Comparison of ENCODE assay signal across 8 cellular contexts in genomic region chr17:2040942-2041560, GRCh38. TPM values are rescaled to one million over a fixed set of nuclear protein-coding genes. Genes with fewer than 3 reads are reported as not detected.
DNase-seq lines count a peak whose midpoint lies in the region; ATAC-seq and TF ChIP-seq lines count a peak whose summit lies in the region.

No MANE protein-coding gene starts in this region.

- peak overlapping the region; percentile 94 for H3K4me3 ChIP-seq in SK-N-MC
- H3K4me3 ChIP-seq in smooth muscle cell, result peak overlapping the region; percentile 63

- H3K36me3 ChIP-seq in SK-N-MC (ENCODE audit: insufficient read depth, low read length) (peaks cover 20% of the 10 kb centered on the region), smooth muscle cell (ENCODE audit: low read depth) (no peaks in the 10 kb centered on the region)

- H3K79me2 ChIP-seq in smooth muscle cell (ENCODE audit: low read depth), result peaks cover 21% of the 10 kb centered on the region

- H3K27me3 ChIP-seq in smooth muscle cell (ENCODE audit: low read depth), result no peaks in the 10 kb centered on the region

- H3K27me3 Mint-ChIP-seq in glutamatergic neuron (ENCODE audit: unreplicated experiment), result peaks cover 3% of the 10 kb centered on the region

- H3K36me3 Mint-ChIP-seq in glutamatergic neuron (ENCODE audit: unreplicated experiment), result no peaks in the 10 kb centered on the region

- DNase-seq in SK-N-MC (ENCODE audit: low read depth, low spot score) (no peak), glutamatergic neuron (no peak), smooth muscle cell (lab: John Stamatoyannopoulos, UW; ENCODE audit: unreplicated experiment) (no peak), inferior parietal cortex (ENCODE audit: extremely low spot score) (no peak), GDM1 (lab: John Stamatoyannopoulos, UW) (no peak)
- no peak for DNase-seq in stimulated activated CD4-positive, alpha-beta T cell treated with anti-CD3 and anti-CD28 coated beads, Interleukin-1b, Interleukin-23, amount 100 ng/mL, for 48 hours

- H3K4me2 ChIP-seq in smooth muscle cell, result peak overlapping the region; percentile 87

- H3K4me1 Mint-ChIP-seq in glutamatergic neuron (ENCODE audit: low read depth, unreplicated experiment), result peaks cover 9% of the 10 kb centered on the region

- peaks cover 1% of the 10 kb centered on the region for H3K9me3 Mint-ChIP-seq in glutamatergic neuron (ENCODE audit: unreplicated experiment)

- 60% methylated on average over 16 of the region's 16 CpGs for WGBS in smooth muscle cell (ENCODE audit: low lambda C conversion rate)

- H3K27ac Mint-ChIP-seq in glutamatergic neuron (ENCODE audit: unreplicated experiment), result peak overlapping the region; percentile 64

- no peaks in the 10 kb centered on the region for H4K20me1 ChIP-seq in smooth muscle cell (ENCODE audit: low read depth)

- H3K27ac ChIP-seq in SK-N-MC, result no peak overlapping the region
- H3K27ac ChIP-seq in smooth muscle cell (ENCODE audit: low read depth), result peak overlapping the region; percentile 86

- TF ChIP-seq CTCF in glutamatergic neuron (IDR thresholded peaks at IDR 0.05; ENCODE audit: partially characterized antibody, unreplicated experiment) (no peak), smooth muscle cell (IDR thresholded peaks at IDR 0.05; ENCODE audit: borderline replicate concordance, insufficient read depth, poor library complexity, severe bottlenecking) (no peak)

- H2AFZ ChIP-seq in smooth muscle cell (ENCODE audit: low read depth), result no peak overlapping the region

- H3K4me1 ChIP-seq in smooth muscle cell (ENCODE audit: low read depth), result peaks cover 7% of the 10 kb centered on the region

- no peak overlapping the region for H3K9ac ChIP-seq in SK-N-MC (ENCODE audit: insufficient read length)
- H3K9ac ChIP-seq in smooth muscle cell (ENCODE audit: low read depth), result peak overlapping the region; percentile 85

- H3F3A ChIP-seq in smooth muscle cell (ENCODE audit: low read depth), result peaks cover 12% of the 10 kb centered on the region

- ATAC-seq in GM21529 (IDR thresholded peaks at IDR 0.05; ENCODE audit: unreplicated experiment), result peak; percentile 3
- no peak for ATAC-seq in GM21717 (IDR thresholded peaks at IDR 0.05; ENCODE audit: unreplicated experiment)

- H3K9me3 ChIP-seq in SK-N-MC (ENCODE audit: low read depth, low read length) (no peaks in the 10 kb centered on the region), smooth muscle cell (replicated peaks; ENCODE audit: low read depth) (no peaks in the 10 kb centered on the region)

- peak overlapping the region; percentile 76 for H3K4me3 Mint-ChIP-seq in glutamatergic neuron (ENCODE audit: unreplicated experiment)

RNA-seq across cellular contexts. Expression of gene OVCA2, which starts 0.8 kb away (rescaled TPM):
- total RNA-seq in glutamatergic neuron (ENCODE audit: unreplicated experiment) (16.3 TPM), smooth muscle cell (42.6 and 46.7 TPM in 2 replicates)
- 47.6 and 59.5 TPM in 2 replicates for polyA plus RNA-seq in smooth muscle cell

RNA-seq across cellular contexts. Expression of gene DPH1, which starts 11.1 kb away (rescaled TPM):
- total RNA-seq in glutamatergic neuron (ENCODE audit: unreplicated experiment), result 36.4 TPM
- 15.9 and 18.1 TPM in 2 replicates for total RNA-seq in smooth muscle cell
- polyA plus RNA-seq in smooth muscle cell, result 33.6 and 46.6 TPM in 2 replicates

RNA-seq across cellular contexts. Expression of gene HIC1, which starts 13.9 kb away (rescaled TPM):
- total RNA-seq in glutamatergic neuron (ENCODE audit: unreplicated experiment), result 2.5 TPM
- 2.6 and 2.9 TPM in 2 replicates for total RNA-seq in smooth muscle cell
- 3.5 and 5.2 TPM in 2 replicates for polyA plus RNA-seq in smooth muscle cell

RNA-seq across cellular contexts. Expression of gene RTN4RL1, which starts 15.9 kb away (rescaled TPM):
- total RNA-seq in glutamatergic neuron (ENCODE audit: unreplicated experiment) (50.3 TPM), smooth muscle cell (not detected in 2 replicates)
- not detected in 2 replicates for polyA plus RNA-seq in smooth muscle cell
